Comparison of ENCODE assay signal across 9 cellular contexts in the genomic region with DNA sequence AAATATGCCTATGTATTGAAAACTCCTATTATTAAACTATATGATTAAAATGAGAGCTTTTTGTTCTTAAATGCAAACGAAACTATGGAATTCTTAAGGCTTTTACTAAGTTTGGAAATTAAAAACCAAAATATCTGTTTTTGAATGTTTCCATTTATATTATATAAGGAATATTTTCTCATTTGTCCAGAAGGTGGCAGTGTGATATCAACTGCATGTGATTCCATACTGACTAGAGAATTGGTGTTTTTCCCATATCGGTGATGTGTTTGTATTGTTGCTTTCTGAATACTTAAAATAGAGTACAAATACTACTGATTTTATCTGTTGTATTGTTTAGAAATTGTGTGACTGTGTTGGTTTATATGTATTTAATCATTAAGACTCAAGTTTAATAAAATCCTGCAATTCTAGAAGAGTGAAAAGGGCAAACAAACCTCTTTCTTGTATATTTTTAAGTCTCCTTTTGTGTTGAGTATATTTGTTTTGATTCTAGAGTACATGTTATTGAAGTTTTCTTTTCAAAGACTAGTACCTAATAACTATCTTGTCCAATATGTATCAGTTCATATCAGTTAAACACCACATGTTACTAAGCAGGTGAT.
DNase-seq lines count a peak whose midpoint lies in the region; ATAC-seq, FAIRE-seq and TF ChIP-seq lines count a peak whose summit lies in the region.
"Had no signal": no experiment of that assay in that cellular context is flagged by ENCODE, and none has a peak within 500 bp of the region (broad histone marks: within the 10 kb centered on the region; RNA-seq: fewer than 3 reads in every experiment).

No MANE protein-coding gene starts in this region.

- no peak for FAIRE-seq in bronchial epithelial cell (lab: Jason Lieb, UNC)

- POLR2A ChIA-PET in activated CD4-positive, alpha-beta T cell treated with anti-CD3 and anti-CD28 coated beads, Interleukin-2, amount 10 ng/mL, durations not matched to agents 7 days and 5 days (lab: Charles Lee), result no interaction called here
- POLR2A ChIA-PET in CD4-positive, alpha-beta memory T cell (lab: Charles Lee; ENCODE audit: partially characterized antibody), result no interaction called here
- POLR2A ChIA-PET in T-cell (lab: Charles Lee), result interaction anchor here in 1 of 2 donors (0.6 kb wide), 1 partner anchor 1589 kb away, joined by 5 read pairs; no protein-coding TSS in a partner anchor

- H3K27me3 Mint-ChIP-seq in activated CD4-positive, alpha-beta T cell treated with anti-CD3 and anti-CD28 coated beads, Interleukin-2, amount 10 ng/mL, durations not matched to agents 7 days and 5 days, result no peaks in the 10 kb centered on the region
- no peaks in the 10 kb centered on the region for H3K27me3 Mint-ChIP-seq in CD4-positive, alpha-beta memory T cell
- H3K27me3 Mint-ChIP-seq in T-cell, result no peaks in the 10 kb centered on the region
- H3K27me3 Mint-ChIP-seq: central memory CD8-positive, alpha-beta T cell had no signal

- no peaks in the 10 kb centered on the region for H3K9me3 Mint-ChIP-seq in activated CD4-positive, alpha-beta T cell treated with anti-CD3 and anti-CD28 coated beads, Interleukin-2, amount 10 ng/mL, durations not matched to agents 7 days and 5 days
- peaks cover 0 to 1% (median 0%) of the 10 kb centered on the region in 8 donors for H3K9me3 Mint-ChIP-seq in CD4-positive, alpha-beta memory T cell
- no peaks in the 10 kb centered on the region for H3K9me3 Mint-ChIP-seq in T-cell
- H3K9me3 Mint-ChIP-seq: central memory CD8-positive, alpha-beta T cell had no signal

- ATAC-seq in HG02678 (IDR thresholded peaks at IDR 0.05; ENCODE audit: unreplicated experiment) (peak; percentile 70), T-cell (replicated peaks in 1 of 4) (no peak)

- no peak overlapping the region for H3K27ac Mint-ChIP-seq in activated CD4-positive, alpha-beta T cell treated with anti-CD3 and anti-CD28 coated beads, Interleukin-2, amount 10 ng/mL, durations not matched to agents 7 days and 5 days
- H3K27ac Mint-ChIP-seq in CD4-positive, alpha-beta memory T cell, result no peak overlapping the region
- no peak overlapping the region for H3K27ac Mint-ChIP-seq in T-cell

- no peaks in the 10 kb centered on the region for H3K36me3 ChIP-seq in bronchial epithelial cell (ENCODE audit: control insufficient read depth, insufficient read depth, low read length)
- no peaks in the 10 kb centered on the region for H3K36me3 ChIP-seq in CD4-positive, alpha-beta memory T cell (ENCODE audit: insufficient read depth, low read length)

- intact Hi-C loops in CD4-positive, alpha-beta memory T cell (cut with micrococcal nuclease), result no loop called here

- H3K27ac ChIP-seq in CD4-positive, alpha-beta memory T cell (ENCODE audit: low read depth, low read length), result no peak overlapping the region

- no peaks in the 10 kb centered on the region for H3K36me3 Mint-ChIP-seq in activated CD4-positive, alpha-beta T cell treated with anti-CD3 and anti-CD28 coated beads, Interleukin-2, amount 10 ng/mL, durations not matched to agents 7 days and 5 days (ENCODE audit: low read depth)
- H3K36me3 Mint-ChIP-seq in CD4-positive, alpha-beta memory T cell, result no peaks in the 10 kb centered on the region
- H3K36me3 Mint-ChIP-seq in T-cell, result no peaks in the 10 kb centered on the region

- H3K27me3 ChIP-seq in bronchial epithelial cell (ENCODE audit: control insufficient read depth, insufficient read depth, low read length), result no peaks in the 10 kb centered on the region
- no peaks in the 10 kb centered on the region for H3K27me3 ChIP-seq in CD4-positive, alpha-beta memory T cell (ENCODE audit: insufficient read depth, low read length)

- DNase-seq in activated CD4-positive, alpha-beta T cell treated with anti-CD3 and anti-CD28 coated beads, Interleukin-2, amount 10 ng/mL, durations not matched to agents 7 days and 5 days, result peak; percentile 8
- no peak for DNase-seq in activated CD4-positive, alpha-beta T cell treated with anti-CD3 and anti-CD28 coated beads, Interleukin-2, amount 50 U/mL, for 48 hours
- DNase-seq in NCI-H446 (lab: John Stamatoyannopoulos, UW) (peak; percentile 24 to 83), bronchial epithelial cell (ENCODE audit: low read depth) (peak; percentile 50), medulla oblongata (ENCODE audit: extremely low spot score) (peak; percentile 78), T-cell (no peak)
- DNase-seq in CD4-positive, alpha-beta memory T cell, result no peak

- TF ChIP-seq CTCF in bronchial epithelial cell (IDR thresholded peaks at IDR 0.05; ENCODE audit: insufficient read depth, low read length, severe bottlenecking), result peak; percentile 35

- no peaks in the 10 kb centered on the region for H3K4me1 ChIP-seq in CD4-positive, alpha-beta memory T cell (ENCODE audit: insufficient read depth, low read length)

- CTCF ChIA-PET in activated CD4-positive, alpha-beta T cell treated with anti-CD3 and anti-CD28 coated beads, Interleukin-2, amount 10 ng/mL, durations not matched to agents 7 days and 5 days (lab: Charles Lee), result no interaction called here
- CTCF ChIA-PET in CD4-positive, alpha-beta memory T cell (lab: Charles Lee; ENCODE audit: partially characterized antibody), result interaction anchor here (1.2 to 1.8 kb wide), 3 partner anchors 8 to 1588 kb away, joined by 3 to 7 read pairs (median 6); no protein-coding TSS in a partner anchor
- CTCF ChIA-PET in T-cell (lab: Charles Lee), result interaction anchor here in 1 of 2 donors (0.6 kb wide), 2 partner anchors 121 to 1541 kb away, joined by 3 read pairs; no protein-coding TSS in a partner anchor

- no peak overlapping the region for H3K4me3 ChIP-seq in bronchial epithelial cell (ENCODE audit: low read depth, low read length)
- no peak overlapping the region for H3K4me3 ChIP-seq in CD4-positive, alpha-beta memory T cell (ENCODE audit: low read length in 2 of 2)

- no peaks in the 10 kb centered on the region for H3K4me1 Mint-ChIP-seq in activated CD4-positive, alpha-beta T cell treated with anti-CD3 and anti-CD28 coated beads, Interleukin-2, amount 10 ng/mL, durations not matched to agents 7 days and 5 days
- H3K4me1 Mint-ChIP-seq in CD4-positive, alpha-beta memory T cell, result no peaks in the 10 kb centered on the region
- H3K4me1 Mint-ChIP-seq in T-cell, result no peaks in the 10 kb centered on the region
- H3K4me1 Mint-ChIP-seq: central memory CD8-positive, alpha-beta T cell had no signal

- no peaks in the 10 kb centered on the region for H3K9me3 ChIP-seq in CD4-positive, alpha-beta memory T cell (ENCODE audit: control insufficient read depth in 1 of 2, low read length in 2 of 2)

- H3K4me3 Mint-ChIP-seq in activated CD4-positive, alpha-beta T cell treated with anti-CD3 and anti-CD28 coated beads, Interleukin-2, amount 10 ng/mL, durations not matched to agents 7 days and 5 days, result no peak overlapping the region
- H3K4me3 Mint-ChIP-seq in CD4-positive, alpha-beta memory T cell, result no peak overlapping the region
- no peak overlapping the region for H3K4me3 Mint-ChIP-seq in T-cell
- H3K4me3 Mint-ChIP-seq: central memory CD8-positive, alpha-beta T cell had no signal

Comparison
In these comparisons a context has a peak if more than half of its experiments do, and no peak if none do; other contexts are left out.
1. DNase-seq: peak in activated CD4-positive, alpha-beta T cell treated with anti-CD3 and anti-CD28 coated beads, Interleukin-2, amount 10 ng/mL, durations not matched to agents 7 days and 5 days (single experiment), NCI-H446 (2 of 2), bronchial epithelial cell (single experiment) and medulla oblongata (single experiment); none in activated CD4-positive, alpha-beta T cell treated with anti-CD3 and anti-CD28 coated beads, Interleukin-2, amount 50 U/mL, for 48 hours (0 of 2), CD4-positive, alpha-beta memory T cell (0 of 5) and T-cell (0 of 34).